Comparison of ENCODE assay signal across 9 cellular contexts in the genomic region with DNA sequence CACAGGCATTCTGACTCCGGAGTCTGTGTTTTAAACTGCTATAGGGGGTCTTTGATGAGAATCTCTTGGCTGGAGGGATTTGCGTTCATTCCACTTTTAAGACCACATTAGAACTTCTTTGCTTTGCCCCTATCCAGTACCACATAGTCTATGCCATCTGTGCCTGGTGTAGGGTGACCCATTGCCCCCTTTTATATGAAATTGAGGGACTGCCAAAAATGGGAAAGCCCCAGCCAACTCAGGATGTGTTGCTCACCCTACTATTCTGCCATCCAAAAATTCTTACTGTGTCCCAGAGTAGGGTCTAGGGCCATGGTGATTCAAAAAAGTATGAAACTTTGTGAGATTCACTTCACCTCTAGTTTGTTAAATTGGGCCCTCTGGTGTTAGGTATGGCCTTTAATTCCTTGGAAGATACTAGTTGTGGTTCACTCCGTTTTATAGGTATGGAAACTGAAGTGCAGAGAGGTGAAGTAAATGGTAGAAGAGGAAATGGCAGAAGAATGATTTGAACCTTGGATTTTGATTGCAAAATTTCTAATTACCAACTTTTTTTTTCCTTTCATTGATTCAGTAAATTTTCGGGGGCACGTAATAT. TPM values are rescaled to one million over a fixed set of nuclear protein-coding genes. Genes with fewer than 3 reads are reported as not detected.
DNase-seq lines count a peak whose midpoint lies in the region; ATAC-seq and TF ChIP-seq lines count a peak whose summit lies in the region.
"Had no signal": no experiment of that assay in that cellular context is flagged by ENCODE, and none has a peak within 500 bp of the region (broad histone marks: within the 10 kb centered on the region; RNA-seq: fewer than 3 reads in every experiment).

No MANE protein-coding gene starts in this region.

- H3K27me3 ChIP-seq in right lobe of liver = no peaks in the 10 kb centered on the region
- H3K27me3 ChIP-seq in upper lobe of left lung = no peaks in the 10 kb centered on the region

- 49% methylated on average over 5 of the region's 5 CpGs for WGBS in right lobe of liver (ENCODE audit: insufficient coverage, low coverage, low lambda C conversion rate, missing lambda C conversion rate)
- WGBS in upper lobe of left lung, 2 donors = 81 to 90% methylated on average over 5 of the region's 5 CpGs

- DNase-seq in activated naive CD4-positive, alpha-beta T cell treated with anti-CD3 and anti-CD28 coated beads, Interleukin-2, amount 10 ng/mL, durations not matched to agents 7 days and 5 days = no peak
- DNase-seq in activated naive CD4-positive, alpha-beta T cell treated with Interleukin-2 at 50 U/mL for 16 hours = no peak
- no peak for DNase-seq in right lobe of liver
- no peak for DNase-seq in upper lobe of left lung
- DNase-seq in GM10266 (ENCODE audit: extremely low spot score) = no peak
- DNase-seq: stimulated activated CD4-positive, alpha-beta T cell treated with anti-CD3 and anti-CD28 coated beads, Interleukin-4, amount 100 ng/mL, for 1 hour had no signal

- H3K27ac ChIP-seq in angular gyrus (ENCODE audit: low read depth, low read length) = peak overlapping the region; percentile 100
- H3K27ac ChIP-seq in right lobe of liver = no peak overlapping the region
- no peak overlapping the region for H3K27ac ChIP-seq in upper lobe of left lung

- TF ChIP-seq EP300 in upper lobe of left lung (IDR thresholded peaks at IDR 0.05) = no peak

- TF ChIP-seq CTCF in right lobe of liver (IDR thresholded peaks at IDR 0.05) (no peak), upper lobe of left lung (IDR thresholded peaks at IDR 0.05) (no peak), GM10266 (IDR thresholded peaks at IDR 0.05; ENCODE audit: control insufficient read depth, insufficient read depth, low read depth, missing control alignments) (no peak)

- H3K9me3 Mint-ChIP-seq in activated naive CD4-positive, alpha-beta T cell treated with anti-CD3 and anti-CD28 coated beads, Interleukin-2, amount 10 ng/mL, durations not matched to agents 7 days and 5 days = no peaks in the 10 kb centered on the region

- H3K4me1 ChIP-seq in right lobe of liver (peaks cover 0 to 14% (median 5%) of the 10 kb centered on the region in 4 donors), upper lobe of left lung (peaks cover 12 to 18% (median 18%) of the 10 kb centered on the region in 4 donors)

- H3K4me1 Mint-ChIP-seq in activated naive CD4-positive, alpha-beta T cell treated with anti-CD3 and anti-CD28 coated beads, Interleukin-2, amount 10 ng/mL, durations not matched to agents 7 days and 5 days = peaks cover 25% of the 10 kb centered on the region

- no peaks in the 10 kb centered on the region for H3K36me3 ChIP-seq in right lobe of liver
- H3K36me3 ChIP-seq in upper lobe of left lung = no peaks in the 10 kb centered on the region

- intact Hi-C loops in right lobe of liver (cut with DNase I) = no loop called here

- no peaks in the 10 kb centered on the region for H3K9me3 ChIP-seq in right lobe of liver
- H3K9me3 ChIP-seq in upper lobe of left lung = no peaks in the 10 kb centered on the region

- ATAC-seq in right lobe of liver (no peak), upper lobe of left lung (ENCODE audit: low FRiP score in 2 of 2) (no peak), GM21360 (IDR thresholded peaks at IDR 0.05; ENCODE audit: unreplicated experiment) (no peak), GM18498 (IDR thresholded peaks at IDR 0.05; ENCODE audit: unreplicated experiment) (no peak)

- peaks cover 11% of the 10 kb centered on the region for H3K36me3 Mint-ChIP-seq in activated naive CD4-positive, alpha-beta T cell treated with anti-CD3 and anti-CD28 coated beads, Interleukin-2, amount 10 ng/mL, durations not matched to agents 7 days and 5 days

- peak overlapping the region in 2 of 3 donors; percentile 79 to 86 for H3K4me3 ChIP-seq in right lobe of liver
- H3K4me3 ChIP-seq in upper lobe of left lung = peak overlapping the region in 3 of 4 donors; percentile 73 to 99 (median 82)

- CTCF ChIA-PET in activated naive CD4-positive, alpha-beta T cell treated with anti-CD3 and anti-CD28 coated beads, Interleukin-2, amount 10 ng/mL, durations not matched to agents 7 days and 5 days (lab: Charles Lee) = interaction anchor here (1.5 to 2.2 kb wide), 5 partner anchors 10 to 443 kb away, joined by 3 to 15 read pairs (median 10); no protein-coding TSS in a partner anchor

- no peak overlapping the region for H3K27ac Mint-ChIP-seq in activated naive CD4-positive, alpha-beta T cell treated with anti-CD3 and anti-CD28 coated beads, Interleukin-2, amount 10 ng/mL, durations not matched to agents 7 days and 5 days

- H3K4me3 Mint-ChIP-seq in activated naive CD4-positive, alpha-beta T cell treated with anti-CD3 and anti-CD28 coated beads, Interleukin-2, amount 10 ng/mL, durations not matched to agents 7 days and 5 days = peak overlapping the region; percentile 85

- TF ChIP-seq POLR2A in right lobe of liver (IDR thresholded peaks at IDR 0.05) = no peak
- no peak for TF ChIP-seq POLR2A in upper lobe of left lung (IDR thresholded peaks at IDR 0.05)

- peaks cover under 1% of the 10 kb centered on the region for H3K27me3 Mint-ChIP-seq in activated naive CD4-positive, alpha-beta T cell treated with anti-CD3 and anti-CD28 coated beads, Interleukin-2, amount 10 ng/mL, durations not matched to agents 7 days and 5 days

RNA-seq across cellular contexts. Expression of a gene that starts 1.4 kb away (rescaled TPM):
- total RNA-seq in right lobe of liver (10 to 100 TPM in 2 of 6 experiments, 1 to 10 TPM in 4; 4.2 to 50.9 (median 7.9) TPM), upper lobe of left lung (10 to 100 TPM; 15.5 to 78.5 (median 23.9) TPM)

RNA-seq across cellular contexts. Expression of a gene that starts 35.5 kb away (rescaled TPM):
- not detected for total RNA-seq in right lobe of liver
- 10 to 100 TPM in 1 of 6 donors, 1 to 10 TPM in 1, under 1 TPM in 3, not detected in 1; 0.13 to 31.0 (median 0.61) TPM for total RNA-seq in upper lobe of left lung
